ENCODE assay signal across 8 cellular contexts in genomic region chr10:93541402-93542357, GRCh38. TPM values are rescaled to one million over a fixed set of nuclear protein-coding genes. Genes with fewer than 3 reads are reported as not detected.
DNase-seq lines count a peak whose midpoint lies in the region; ATAC-seq lines count a peak whose summit lies in the region.
"Had no signal": no experiment of that assay in that cellular context is flagged by ENCODE, and none has a peak within 500 bp of the region (broad histone marks: within the 10 kb centered on the region; RNA-seq: fewer than 3 reads in every experiment).

No MANE protein-coding gene starts in this region.

- DNase-seq in ELR (ENCODE audit: low read depth) (peak; percentile 64), LHCN-M2 (ENCODE audit: low read depth) (peak; percentile 54), amniotic stem cell (lab: John Stamatoyannopoulos, UW) (peak; percentile 10), iPS-NIHi7 (ENCODE audit: extremely low spot score) (peak; percentile 78), HuH-7.5 (ENCODE audit: low spot score) (no peak)
- peak; percentile 4 to 22 for DNase-seq in stimulated activated CD4-positive, alpha-beta T cell treated with anti-CD3 and anti-CD28 coated beads, Interleukin-4, amount 100 ng/mL, for 48 hours (ENCODE audit: low read depth in 2 of 2)

- no peak for ATAC-seq in HG02798 (IDR thresholded peaks at IDR 0.05; ENCODE audit: poor library complexity, unreplicated experiment)

RNA-seq across cellular contexts. Expression of gene FFAR4, which starts 24.8 kb away (rescaled TPM):
- total RNA-seq in LHCN-M2 (2014; rRNA removed) = not detected in 2 replicates
- polyA plus RNA-seq in LHCN-M2 (2012) = not detected
- total RNA-seq: T-helper 1 cell treated with Interleukin-12 subunit alpha and Interleukin-12 subunit beta and Interleukin-4 antibody, amounts not matched to agents 30 ng/mL and 1 ng/mL, for 36 hours had no signal

RNA-seq across cellular contexts. Expression of gene CEP55, which starts 45.3 kb away (rescaled TPM):
- 99.7 and 102 TPM in 2 replicates for total RNA-seq in LHCN-M2 (2014; rRNA removed)
- polyA plus RNA-seq in LHCN-M2 (2012) = 20.0 TPM

RNA-seq across cellular contexts. Expression of gene RBP4, which starts 59.4 kb away (rescaled TPM):
- 0.17 and 0.32 TPM in 2 replicates for total RNA-seq in LHCN-M2 (2014; rRNA removed)
- polyA plus RNA-seq in LHCN-M2 (2012) = 0.56 TPM
- total RNA-seq: T-helper 1 cell treated with Interleukin-12 subunit alpha and Interleukin-12 subunit beta and Interleukin-4 antibody, amounts not matched to agents 30 ng/mL and 1 ng/mL, for 36 hours had no signal

RNA-seq across cellular contexts. Expression of gene MYOF, which starts 59.5 kb away (rescaled TPM):
- total RNA-seq in LHCN-M2 (2014; rRNA removed) = 164 and 242 TPM in 2 replicates
- polyA plus RNA-seq in LHCN-M2 (2012) = 262 TPM
